18 cellular contexts compared by ENCODE assay signal in genomic region chr17:64323774-64324173, GRCh38.
DNase-seq lines count a peak whose midpoint lies in the region; ATAC-seq and TF ChIP-seq lines count a peak whose summit lies in the region.
"Had no signal": no experiment of that assay in that cellular context is flagged by ENCODE, and none has a peak within 500 bp of the region (broad histone marks: within the 10 kb centered on the region; RNA-seq: fewer than 3 reads in every experiment).

No MANE protein-coding gene starts in this region.

- H3K4me1 ChIP-seq in DOHH2 (ENCODE audit: control insufficient read depth, low read length), result peaks cover 22% of the 10 kb centered on the region
- H3K4me1 ChIP-seq: pancreas had no signal

- no peaks in the 10 kb centered on the region for H3K79me2 ChIP-seq in DOHH2 (ENCODE audit: control insufficient read depth, low read length)

- H3K9me3 ChIP-seq in DOHH2 (ENCODE audit: control insufficient read depth, insufficient read depth, low read length), result no peaks in the 10 kb centered on the region
- H3K9me3 ChIP-seq: esophagus squamous epithelium, pancreas had no signal

- ATAC-seq in GM19397 (IDR thresholded peaks at IDR 0.05; ENCODE audit: unreplicated experiment), result peak; percentile 35
- ATAC-seq in stimulated activated effector memory CD8-positive, alpha-beta T cell treated with anti-CD3 and anti-CD28 coated beads, Interleukin-12 subunit alpha, Interleukin-12 subunit beta, amount 100 ng/mL, for 72 hours, result no peak
- ATAC-seq in GM21526 (IDR thresholded peaks at IDR 0.05; ENCODE audit: low FRiP score, unreplicated experiment), result no peak
- ATAC-seq: GM23338, pancreas had no signal

- no peaks in the 10 kb centered on the region for H4K20me1 ChIP-seq in DOHH2 (ENCODE audit: control insufficient read depth, insufficient read depth, low read depth, low read length)

- H3K27me3 ChIP-seq in DOHH2 (ENCODE audit: control insufficient read depth, low read length), result peaks cover 5% of the 10 kb centered on the region; the same call in 1 of the 2 replicates
- H3K27me3 ChIP-seq: pancreas had no signal

- 0 out of 2 replicates have a peak overlapping the region, but pooled peaks have one; percentile 0 for H3K4me2 ChIP-seq in DOHH2 (ENCODE audit: low read length)
- H3K4me2 ChIP-seq: GM23338 had no signal

- peak overlapping the region; percentile 74 for H3K27ac Mint-ChIP-seq in activated naive CD8-positive, alpha-beta T cell treated with anti-CD3 and anti-CD28 coated beads for 36 hours
- H3K27ac Mint-ChIP-seq in stimulated activated effector memory CD8-positive, alpha-beta T cell treated with anti-CD3 and anti-CD28 coated beads, Interleukin-12 subunit alpha, Interleukin-12 subunit beta, amount 100 ng/mL, for 72 hours, result peak overlapping the region; percentile 32
- H3K27ac Mint-ChIP-seq: GM23338 had no signal

- no peaks in the 10 kb centered on the region for H3K9me2 ChIP-seq in DOHH2 (replicated peaks; ENCODE audit: control insufficient read depth, low read length)

- H3K4me3 ChIP-seq in DOHH2 (ENCODE audit: low read length), result no peak overlapping the region
- H3K4me3 ChIP-seq: esophagus squamous epithelium, GM23338, pancreas had no signal

- TF ChIP-seq CTCF in DOHH2 (IDR thresholded peaks at IDR 0.05; ENCODE audit: low read depth, low read length, poor library complexity, severe bottlenecking), result no peak

- no peaks in the 10 kb centered on the region for H3K27me3 Mint-ChIP-seq in activated naive CD8-positive, alpha-beta T cell treated with anti-CD3 and anti-CD28 coated beads for 36 hours

- no peaks in the 10 kb centered on the region for H3F3A ChIP-seq in DOHH2 (ENCODE audit: control insufficient read depth, insufficient read depth)

- H3K4me3 Mint-ChIP-seq in activated naive CD8-positive, alpha-beta T cell treated with anti-CD3 and anti-CD28 coated beads for 36 hours, result no peak overlapping the region
- H3K4me3 Mint-ChIP-seq in stimulated activated effector memory CD8-positive, alpha-beta T cell treated with anti-CD3 and anti-CD28 coated beads, Interleukin-12 subunit alpha, Interleukin-12 subunit beta, amount 100 ng/mL, for 72 hours, result no peak overlapping the region
- H3K4me3 Mint-ChIP-seq: GM23338 had no signal

- H3K9me3 Mint-ChIP-seq in activated naive CD8-positive, alpha-beta T cell treated with anti-CD3 and anti-CD28 coated beads for 36 hours, result no peaks in the 10 kb centered on the region
- no peaks in the 10 kb centered on the region for H3K9me3 Mint-ChIP-seq in stimulated activated effector memory CD8-positive, alpha-beta T cell treated with anti-CD3 and anti-CD28 coated beads, Interleukin-12 subunit alpha, Interleukin-12 subunit beta, amount 100 ng/mL, for 72 hours
- H3K9me3 Mint-ChIP-seq: GM23338 had no signal

- DNase-seq in activated naive CD8-positive, alpha-beta T cell treated with anti-CD3 and anti-CD28 coated beads for 36 hours, result peak; percentile 17
- DNase-seq in stimulated activated effector memory CD8-positive, alpha-beta T cell treated with anti-CD3 and anti-CD28 coated beads, Interleukin-12 subunit alpha, Interleukin-12 subunit beta, amount 100 ng/mL, for 72 hours (ENCODE audit: low spot score in 2 of 2), result no peak
- no peak for DNase-seq in NCI-H146 treated with DMSO at 0.1 percent for 48 hours (lab: John Stamatoyannopoulos, UW; ENCODE audit: unreplicated experiment)
- no peak for DNase-seq in stimulated activated CD4-positive, alpha-beta T cell treated with anti-CD3 and anti-CD28 coated beads, Interleukin-1b, Interleukin-23, amount 100 ng/mL, for 48 hours
- DNase-seq: activated effector memory CD4-positive, alpha-beta T cell treated with Interleukin-2 at 50 U/mL for 16 hours; anterior cingulate cortex; central memory CD4-positive, alpha-beta T cell; effector memory CD4-positive, alpha-beta T cell; esophagus squamous epithelium; glutamatergic neuron; NCI-H1694; pancreas; SHP77; WERI-Rb-1 had no signal

- H3K27ac ChIP-seq in DOHH2 (ENCODE audit: low read depth, low read length), result no peak overlapping the region
- H3K27ac ChIP-seq: pancreas, WERI-Rb-1 had no signal

- peaks cover 54% of the 10 kb centered on the region for H3K4me1 Mint-ChIP-seq in activated naive CD8-positive, alpha-beta T cell treated with anti-CD3 and anti-CD28 coated beads for 36 hours
- peaks cover 25% of the 10 kb centered on the region for H3K4me1 Mint-ChIP-seq in stimulated activated effector memory CD8-positive, alpha-beta T cell treated with anti-CD3 and anti-CD28 coated beads, Interleukin-12 subunit alpha, Interleukin-12 subunit beta, amount 100 ng/mL, for 72 hours

- H3K36me3 Mint-ChIP-seq in activated naive CD8-positive, alpha-beta T cell treated with anti-CD3 and anti-CD28 coated beads for 36 hours, result peaks cover 15% of the 10 kb centered on the region
- no peaks in the 10 kb centered on the region for H3K36me3 Mint-ChIP-seq in stimulated activated effector memory CD8-positive, alpha-beta T cell treated with anti-CD3 and anti-CD28 coated beads, Interleukin-12 subunit alpha, Interleukin-12 subunit beta, amount 100 ng/mL, for 72 hours

- H3K36me3 ChIP-seq in DOHH2 (ENCODE audit: control insufficient read depth, low read length), result no peaks in the 10 kb centered on the region
- H3K36me3 ChIP-seq: esophagus squamous epithelium, pancreas, WERI-Rb-1 had no signal
